In the genomic region with DNA sequence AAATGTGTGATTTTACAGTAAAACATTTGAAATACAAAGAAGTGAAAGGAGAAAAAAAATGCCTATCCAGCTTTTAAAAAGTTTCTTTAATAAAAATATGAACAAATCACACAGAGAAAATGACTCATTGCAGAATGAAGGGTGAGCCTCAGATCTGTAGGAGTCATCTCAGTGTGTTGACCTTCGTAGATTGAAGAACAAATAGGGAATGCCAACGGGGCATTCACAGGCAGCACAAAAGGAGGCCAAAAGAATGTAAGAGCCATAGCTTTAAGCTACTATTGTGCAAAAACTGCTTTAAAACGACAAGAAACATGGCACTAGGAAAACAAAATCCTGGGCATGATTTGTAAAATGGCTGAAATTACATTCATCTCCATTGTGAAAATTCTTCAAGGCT, we compare ENCODE assay signal across 26 cellular contexts.
"Had no signal": no experiment of that assay in that cellular context is flagged by ENCODE, and none has a peak within 500 bp of the region (broad histone marks: within the 10 kb centered on the region; RNA-seq: fewer than 3 reads in every experiment).

No MANE protein-coding gene starts in this region.

- H3K27ac Mint-ChIP-seq: activated naive CD4-positive, alpha-beta T cell treated with anti-CD3 and anti-CD28 coated beads, Interleukin-2, amount 50 U/mL, for 72 hours; activated T-cell treated with anti-CD3 and anti-CD28 coated beads, Interleukin-2, amount 50 U/mL, for 72 hours; dendritic cell treated with granulocyte-macrophage colony-stimulating factor and Interleukin-4, amounts not matched to agents 40 ng/mL and 50 ng/mL, for 4 days; endodermal cell; nephron progenitor cell; stimulated activated naive B cell treated with anti-CD40 and anti-IgM and Interleukin-4, amounts not matched to agents 10 μg/mL and 1 μg/mL and 100 μg/mL, for 72 hours had no signal

- H3K4me1 ChIP-seq: body of pancreas, esophagus muscularis mucosa, heart right ventricle, right atrium auricular region, stomach, thyroid gland, upper lobe of right lung had no signal

- H3K4me3 ChIP-seq: body of pancreas, esophagus muscularis mucosa, heart right ventricle, mucosa of descending colon, right atrium auricular region, stomach, thyroid gland, upper lobe of right lung had no signal

- DNase-seq: activated CD4-positive, alpha-beta T cell treated with anti-CD3 and anti-CD28 coated beads for 4 hours; activated CD4-positive, alpha-beta T cell treated with anti-CD3 and anti-CD28 coated beads, Interleukin-2, amount 50 U/mL, for 4 hours; activated naive CD4-positive, alpha-beta T cell; activated T-cell treated with anti-CD3 and anti-CD28 coated beads for 4 hours; activated T-cell treated with anti-CD3 and anti-CD28 coated beads, Interleukin-2, amount 50 U/mL, for 72 hours; aorta; body of pancreas; caudate nucleus; endodermal cell; foreskin melanocyte; heart right ventricle; left ventricle myocardium superior; mucosa of descending colon; nephron progenitor cell; nucleus accumbens; stimulated activated CD4-positive, alpha-beta T cell treated with anti-CD3 and anti-CD28 coated beads, Interleukin-15, amount 100 ng/mL, for 24 hours; stimulated activated CD4-positive, alpha-beta T cell treated with anti-CD3 and anti-CD28 coated beads, Interleukin-2, amount 100 ng/mL, for 24 hours; stimulated activated naive B cell treated with anti-CD40 and anti-IgM and Interleukin-4, amounts not matched to agents 10 μg/mL and 1 μg/mL and 100 μg/mL, for 72 hours; stomach; thyroid gland; upper lobe of right lung had no signal

- H3K36me3 ChIP-seq: esophagus muscularis mucosa, heart right ventricle, right atrium auricular region, stomach, thyroid gland, upper lobe of right lung had no signal

- H3K27me3 ChIP-seq: body of pancreas, esophagus muscularis mucosa, heart right ventricle, right atrium auricular region, stomach, thyroid gland, upper lobe of right lung had no signal

- H3K27ac ChIP-seq: body of pancreas, esophagus muscularis mucosa, heart right ventricle, right atrium auricular region, stomach, thyroid gland, upper lobe of right lung, VCaP had no signal

- H3K36me3 Mint-ChIP-seq: activated naive CD4-positive, alpha-beta T cell treated with anti-CD3 and anti-CD28 coated beads, Interleukin-2, amount 50 U/mL, for 72 hours; stimulated activated naive B cell treated with anti-CD40 and anti-IgM and Interleukin-4, amounts not matched to agents 10 μg/mL and 1 μg/mL and 100 μg/mL, for 72 hours had no signal

- H3K27me3 Mint-ChIP-seq: dendritic cell treated with granulocyte-macrophage colony-stimulating factor and Interleukin-4, amounts not matched to agents 40 ng/mL and 50 ng/mL, for 4 days had no signal

- ATAC-seq: activated naive CD4-positive, alpha-beta T cell treated with anti-CD3 and anti-CD28 coated beads, Interleukin-2, amount 50 U/mL, for 72 hours; activated T-cell treated with anti-CD3 and anti-CD28 coated beads, Interleukin-2, amount 50 U/mL, for 72 hours; body of pancreas; heart right ventricle; left ventricle myocardium superior; mucosa of descending colon; stimulated activated naive B cell treated with anti-CD40 and anti-IgM and Interleukin-4, amounts not matched to agents 10 μg/mL and 1 μg/mL and 100 μg/mL, for 72 hours; upper lobe of right lung had no signal

- H3K9me3 ChIP-seq: esophagus muscularis mucosa, mucosa of descending colon, stomach, thyroid gland, upper lobe of right lung had no signal

- H3K4me3 Mint-ChIP-seq: activated T-cell treated with anti-CD3 and anti-CD28 coated beads, Interleukin-2, amount 50 U/mL, for 72 hours; dendritic cell treated with granulocyte-macrophage colony-stimulating factor and Interleukin-4, amounts not matched to agents 40 ng/mL and 50 ng/mL, for 4 days; endodermal cell; nephron progenitor cell; stimulated activated naive B cell treated with anti-CD40 and anti-IgM and Interleukin-4, amounts not matched to agents 10 μg/mL and 1 μg/mL and 100 μg/mL, for 72 hours had no signal

- H3K4me1 Mint-ChIP-seq: endodermal cell; nephron progenitor cell; stimulated activated naive B cell treated with anti-CD40 and anti-IgM and Interleukin-4, amounts not matched to agents 10 μg/mL and 1 μg/mL and 100 μg/mL, for 72 hours had no signal

- H3K9me3 Mint-ChIP-seq: activated T-cell treated with anti-CD3 and anti-CD28 coated beads, Interleukin-2, amount 50 U/mL, for 72 hours; dendritic cell treated with granulocyte-macrophage colony-stimulating factor and Interleukin-4, amounts not matched to agents 40 ng/mL and 50 ng/mL, for 4 days; endodermal cell; nephron progenitor cell had no signal
